ENCODE assay signal across 20 cellular contexts in genomic region chr4:86026720-86027119, GRCh38.
"Had no signal": no experiment of that assay in that cellular context is flagged by ENCODE, and none has a peak within 500 bp of the region (broad histone marks: within the 10 kb centered on the region; RNA-seq: fewer than 3 reads in every experiment).

No MANE protein-coding gene starts in this region.

- ATAC-seq: K562, SK-N-SH treated with all-trans-retinoic acid at 6 μM for 48 hours had no signal

- H3K27ac ChIP-seq: HL-60, KMS-11 had no signal

- H3K4me3 Mint-ChIP-seq: IgD-negative memory B cell had no signal

- H3K9me3 Mint-ChIP-seq: IgD-negative memory B cell had no signal

- H3K27ac Mint-ChIP-seq: IgD-negative memory B cell had no signal

- H3K4me3 ChIP-seq: K562 had no signal

- DNase-seq: Kasumi-1, MM.1S, NCI-H1092 treated with DMSO at 0.1 percent for 48 hours, NCI-H1436, NCI-H187, NCI-H2029, NCI-H2081 treated with DMSO at 0.1 percent for 48 hours, NCI-H2171 treated with DMSO at 0.1 percent for 48 hours, NCI-H345, NCI-H510A, NCI-H524 treated with DMSO at 0.1 percent for 48 hours, NCI-H69, NCI-H774, Right ventricle myocardium superior, RPMI8226 had no signal

- H3K4me2 ChIP-seq: KMS-11 had no signal
